17 cellular contexts compared by ENCODE assay signal in genomic region chr11:86660011-86660595, GRCh38. TPM values are rescaled to one million over a fixed set of nuclear protein-coding genes. Genes with fewer than 3 reads are reported as not detected.
DNase-seq lines count a peak whose midpoint lies in the region; ATAC-seq, FAIRE-seq and TF ChIP-seq lines count a peak whose summit lies in the region.
"Had no signal": no experiment of that assay in that cellular context is flagged by ENCODE, and none has a peak within 500 bp of the region (broad histone marks: within the 10 kb centered on the region; RNA-seq: fewer than 3 reads in every experiment).

No MANE protein-coding gene starts in this region.

- peak; percentile 74 for FAIRE-seq in HTR-8/SVneo (lab: Jason Lieb, UNC)
- FAIRE-seq in frontal cortex (lab: Jason Lieb, UNC): no peak

- H3K4me3 ChIP-seq in ACC112 (ENCODE audit: low read depth, low read length) (no peak overlapping the region), foreskin fibroblast (ENCODE audit: low read depth in 1 of 2, low read length in 2 of 2) (no peak overlapping the region)
- H3K4me3 ChIP-seq: BLaER1 had no signal

- H3K4me1 Mint-ChIP-seq in CD14-positive monocyte: no peaks in the 10 kb centered on the region

- H3K4me1 ChIP-seq in ACC112 (ENCODE audit: control insufficient read depth, insufficient read depth, low read length, unreplicated experiment): peaks cover 21% of the 10 kb centered on the region
- H3K4me1 ChIP-seq: BLaER1 had no signal

- peaks cover 14% of the 10 kb centered on the region; the same call in 1 of the 2 replicates for H3K36me3 ChIP-seq in ACC112 (ENCODE audit: insufficient read depth, low read length)
- H3K36me3 ChIP-seq: BLaER1 had no signal

- no peaks in the 10 kb centered on the region for H3K36me3 Mint-ChIP-seq in CD14-positive monocyte
- H3K36me3 Mint-ChIP-seq: brain had no signal

- H3K27me3 Mint-ChIP-seq in CD14-positive monocyte (ENCODE audit: low read depth in 3 of 3): no peaks in the 10 kb centered on the region
- H3K27me3 Mint-ChIP-seq: brain had no signal

- TF ChIP-seq CTCF in foreskin fibroblast (IDR thresholded peaks at IDR 0.05; ENCODE audit: low read depth, low read length) (no peak), CD14-positive monocyte (IDR thresholded peaks at IDR 0.05) (no peak)

- H2AFZ ChIP-seq in ACC112 (ENCODE audit: low read length, unreplicated experiment): no peak overlapping the region

- DNase-seq in HTR-8/SVneo (ENCODE audit: insufficient read length, low spot score) (no peak), amniotic epithelial cell (ENCODE audit: low read depth) (peak; percentile 41), foreskin fibroblast (peak; percentile 76 to 79), frontal cortex (ENCODE audit: low spot score in 2 of 2) (no peak), SHP77 treated with DMSO at 0.1 percent for 48 hours (lab: John Stamatoyannopoulos, UW) (no peak), CD14-positive monocyte (ENCODE audit: low spot score) (no peak)
- DNase-seq: activated CD4-positive, alpha-beta T cell treated with anti-CD3 and anti-CD28 coated beads, Interleukin-2, amount 10 ng/mL, durations not matched to agents 24 days and 14 days; NCI-H2081; stimulated activated CD4-positive, alpha-beta T cell treated with anti-CD3 and anti-CD28 coated beads, Interleukin-4, amount 100 ng/mL, for 1 hour; stimulated activated naive CD4-positive, alpha-beta T cell; T-helper 1 cell had no signal

- no peaks in the 10 kb centered on the region for H3K27me3 ChIP-seq in ACC112 (ENCODE audit: insufficient read depth, low read length)
- H3K27me3 ChIP-seq: BLaER1 had no signal

- intact Hi-C loops in CD14-positive monocyte (cut with micrococcal nuclease): no loop called here

- ATAC-seq in HG03135 (IDR thresholded peaks at IDR 0.05; ENCODE audit: unreplicated experiment): no peak

- peaks cover 0 to 3% (median 0%) of the 10 kb centered on the region in 7 donors for H3K9me3 Mint-ChIP-seq in CD14-positive monocyte

- H3K27ac ChIP-seq in ACC112 (ENCODE audit: low read depth, low read length): peak overlapping the region; percentile 26
- H3K27ac ChIP-seq: BLaER1, epithelial cell of prostate had no signal

- no peak overlapping the region for H3K4me3 Mint-ChIP-seq in CD14-positive monocyte
- H3K4me3 Mint-ChIP-seq: activated CD4-positive, alpha-beta T cell treated with anti-CD3 and anti-CD28 coated beads, Interleukin-2, amount 10 ng/mL, durations not matched to agents 24 days and 14 days; brain had no signal

- H3K79me2 ChIP-seq in ACC112 (ENCODE audit: control insufficient read depth, insufficient read depth, low read length, unreplicated experiment): peaks cover 25% of the 10 kb centered on the region

- H3K27ac Mint-ChIP-seq in CD14-positive monocyte: peak overlapping the region in 1 of 7 donors; percentile 28
- H3K27ac Mint-ChIP-seq: activated CD4-positive, alpha-beta T cell treated with anti-CD3 and anti-CD28 coated beads, Interleukin-2, amount 10 ng/mL, durations not matched to agents 24 days and 14 days; brain had no signal

RNA-seq across cellular contexts. Expression of gene ME3, which starts 12.3 kb away (rescaled TPM):
- 110 TPM for total RNA-seq in frontal cortex
- under 1 TPM; 0.31 to 0.42 TPM for polyA plus RNA-seq in CD14-positive monocyte
- total RNA-seq: OCI-LY7 had no signal

Comparison
In these comparisons a context has a peak if more than half of its experiments do, and no peak if none do; other contexts are left out.
1. DNase-seq: peak in amniotic epithelial cell (single experiment) and foreskin fibroblast (2 of 2); none in HTR-8/SVneo (single experiment), frontal cortex (0 of 2), SHP77 treated with DMSO at 0.1 percent for 48 hours (single experiment) and CD14-positive monocyte (single experiment).